ENCODE assay signal across 1 cellular context in the genomic region with DNA sequence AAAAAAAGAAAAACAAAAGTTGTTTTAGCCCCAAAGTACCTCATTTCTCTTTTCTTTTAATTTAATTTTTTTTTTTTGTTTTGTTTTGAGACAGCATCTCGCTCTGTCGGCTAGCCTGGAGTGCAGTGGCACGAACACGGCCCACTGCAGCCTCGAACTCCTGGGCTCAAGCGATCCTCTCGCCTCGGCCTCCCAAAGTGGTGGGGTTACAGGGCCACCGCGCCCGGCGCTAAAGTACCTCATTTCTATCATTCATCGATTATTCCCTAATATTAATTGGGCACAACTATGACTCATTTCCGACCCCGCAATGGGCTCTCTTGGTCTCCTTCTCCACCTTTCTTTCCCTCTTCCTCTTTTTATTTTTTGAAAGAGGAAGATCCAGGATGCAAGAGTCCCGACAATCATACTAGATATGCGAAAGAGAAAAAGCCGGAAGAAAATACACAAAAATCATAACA.
TF ChIP-seq lines count a peak whose summit lies in the region.

No MANE protein-coding gene starts in this region.

TF ChIP-seq in K562, 482 proteins besides CTCF, POLR2A, EP300 and RAD21:
- TF ChIP-seq, protein P1, sequence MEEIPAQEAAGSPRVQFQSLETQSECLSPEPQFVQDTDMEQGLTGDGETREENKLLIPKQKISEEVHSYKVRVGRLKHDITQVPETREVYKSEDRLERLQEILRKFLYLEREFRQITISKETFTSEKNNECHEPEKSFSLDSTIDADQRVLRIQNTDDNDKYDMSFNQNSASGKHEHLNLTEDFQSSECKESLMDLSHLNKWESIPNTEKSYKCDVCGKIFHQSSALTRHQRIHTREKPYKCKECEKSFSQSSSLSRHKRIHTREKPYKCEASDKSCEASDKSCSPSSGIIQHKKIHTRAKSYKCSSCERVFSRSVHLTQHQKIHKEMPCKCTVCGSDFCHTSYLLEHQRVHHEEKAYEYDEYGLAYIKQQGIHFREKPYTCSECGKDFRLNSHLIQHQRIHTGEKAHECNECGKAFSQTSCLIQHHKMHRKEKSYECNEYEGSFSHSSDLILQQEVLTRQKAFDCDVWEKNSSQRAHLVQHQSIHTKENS (CRISPR knock-in tag; IDR thresholded peaks at IDR 0.05): no peak
- TF ChIP-seq SUPT5H (IDR thresholded peaks at IDR 0.05): no peak
- TF ChIP-seq, protein P2, sequence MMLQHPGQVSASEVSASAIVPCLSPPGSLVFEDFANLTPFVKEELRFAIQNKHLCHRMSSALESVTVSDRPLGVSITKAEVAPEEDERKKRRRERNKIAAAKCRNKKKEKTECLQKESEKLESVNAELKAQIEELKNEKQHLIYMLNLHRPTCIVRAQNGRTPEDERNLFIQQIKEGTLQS (IDR thresholded peaks at IDR 0.05): peak; percentile 57
- TF ChIP-seq, protein P2 (CRISPR knock-in tag; conservative IDR thresholded peaks at IDR 0.05): no peak
- peak; percentile 59 for TF ChIP-seq DACH1 (IDR thresholded peaks at IDR 0.05; ENCODE audit: partially characterized antibody)
- TF ChIP-seq, protein P3, sequence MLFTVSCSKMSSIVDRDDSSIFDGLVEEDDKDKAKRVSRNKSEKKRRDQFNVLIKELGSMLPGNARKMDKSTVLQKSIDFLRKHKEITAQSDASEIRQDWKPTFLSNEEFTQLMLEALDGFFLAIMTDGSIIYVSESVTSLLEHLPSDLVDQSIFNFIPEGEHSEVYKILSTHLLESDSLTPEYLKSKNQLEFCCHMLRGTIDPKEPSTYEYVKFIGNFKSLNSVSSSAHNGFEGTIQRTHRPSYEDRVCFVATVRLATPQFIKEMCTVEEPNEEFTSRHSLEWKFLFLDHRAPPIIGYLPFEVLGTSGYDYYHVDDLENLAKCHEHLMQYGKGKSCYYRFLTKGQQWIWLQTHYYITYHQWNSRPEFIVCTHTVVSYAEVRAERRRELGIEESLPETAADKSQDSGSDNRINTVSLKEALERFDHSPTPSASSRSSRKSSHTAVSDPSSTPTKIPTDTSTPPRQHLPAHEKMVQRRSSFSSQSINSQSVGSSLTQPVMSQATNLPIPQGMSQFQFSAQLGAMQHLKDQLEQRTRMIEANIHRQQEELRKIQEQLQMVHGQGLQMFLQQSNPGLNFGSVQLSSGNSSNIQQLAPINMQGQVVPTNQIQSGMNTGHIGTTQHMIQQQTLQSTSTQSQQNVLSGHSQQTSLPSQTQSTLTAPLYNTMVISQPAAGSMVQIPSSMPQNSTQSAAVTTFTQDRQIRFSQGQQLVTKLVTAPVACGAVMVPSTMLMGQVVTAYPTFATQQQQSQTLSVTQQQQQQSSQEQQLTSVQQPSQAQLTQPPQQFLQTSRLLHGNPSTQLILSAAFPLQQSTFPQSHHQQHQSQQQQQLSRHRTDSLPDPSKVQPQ (CRISPR knock-in tag; IDR thresholded peaks at IDR 0.05; ENCODE audit: borderline replicate concordance): no peak
- TF ChIP-seq IFI16 (CRISPR knock-in tag; IDR thresholded peaks at IDR 0.05): no peak
- no peak for TF ChIP-seq MAFK (IDR thresholded peaks at IDR 0.05; ENCODE audit: low read length)
- 0 out of 4 replicates have a peak, but pooled peaks of 1 of the 2 experiments have one; percentile 39 for TF ChIP-seq ARNT (IDR thresholded peaks at IDR 0.05)
- TF ChIP-seq FOSL1 (tag; conservative IDR thresholded peaks at IDR 0.05): peak; percentile 57; the same call in 1 of the 2 replicates
- TF ChIP-seq PPARD (CRISPR knock-in tag; IDR thresholded peaks at IDR 0.05): no peak
- no peak for TF ChIP-seq GABPB2 (CRISPR knock-in tag; conservative IDR thresholded peaks at IDR 0.05)
- 0 out of 2 replicates have a peak, but pooled peaks have one; percentile 27 for TF ChIP-seq DPF2 (IDR thresholded peaks at IDR 0.05)
- TF ChIP-seq SPI1 (IDR thresholded peaks at IDR 0.05; ENCODE audit: borderline replicate concordance, low read depth, low read length): peak; percentile 88; the same call in 1 of the 2 replicates
- TF ChIP-seq, protein P4, sequence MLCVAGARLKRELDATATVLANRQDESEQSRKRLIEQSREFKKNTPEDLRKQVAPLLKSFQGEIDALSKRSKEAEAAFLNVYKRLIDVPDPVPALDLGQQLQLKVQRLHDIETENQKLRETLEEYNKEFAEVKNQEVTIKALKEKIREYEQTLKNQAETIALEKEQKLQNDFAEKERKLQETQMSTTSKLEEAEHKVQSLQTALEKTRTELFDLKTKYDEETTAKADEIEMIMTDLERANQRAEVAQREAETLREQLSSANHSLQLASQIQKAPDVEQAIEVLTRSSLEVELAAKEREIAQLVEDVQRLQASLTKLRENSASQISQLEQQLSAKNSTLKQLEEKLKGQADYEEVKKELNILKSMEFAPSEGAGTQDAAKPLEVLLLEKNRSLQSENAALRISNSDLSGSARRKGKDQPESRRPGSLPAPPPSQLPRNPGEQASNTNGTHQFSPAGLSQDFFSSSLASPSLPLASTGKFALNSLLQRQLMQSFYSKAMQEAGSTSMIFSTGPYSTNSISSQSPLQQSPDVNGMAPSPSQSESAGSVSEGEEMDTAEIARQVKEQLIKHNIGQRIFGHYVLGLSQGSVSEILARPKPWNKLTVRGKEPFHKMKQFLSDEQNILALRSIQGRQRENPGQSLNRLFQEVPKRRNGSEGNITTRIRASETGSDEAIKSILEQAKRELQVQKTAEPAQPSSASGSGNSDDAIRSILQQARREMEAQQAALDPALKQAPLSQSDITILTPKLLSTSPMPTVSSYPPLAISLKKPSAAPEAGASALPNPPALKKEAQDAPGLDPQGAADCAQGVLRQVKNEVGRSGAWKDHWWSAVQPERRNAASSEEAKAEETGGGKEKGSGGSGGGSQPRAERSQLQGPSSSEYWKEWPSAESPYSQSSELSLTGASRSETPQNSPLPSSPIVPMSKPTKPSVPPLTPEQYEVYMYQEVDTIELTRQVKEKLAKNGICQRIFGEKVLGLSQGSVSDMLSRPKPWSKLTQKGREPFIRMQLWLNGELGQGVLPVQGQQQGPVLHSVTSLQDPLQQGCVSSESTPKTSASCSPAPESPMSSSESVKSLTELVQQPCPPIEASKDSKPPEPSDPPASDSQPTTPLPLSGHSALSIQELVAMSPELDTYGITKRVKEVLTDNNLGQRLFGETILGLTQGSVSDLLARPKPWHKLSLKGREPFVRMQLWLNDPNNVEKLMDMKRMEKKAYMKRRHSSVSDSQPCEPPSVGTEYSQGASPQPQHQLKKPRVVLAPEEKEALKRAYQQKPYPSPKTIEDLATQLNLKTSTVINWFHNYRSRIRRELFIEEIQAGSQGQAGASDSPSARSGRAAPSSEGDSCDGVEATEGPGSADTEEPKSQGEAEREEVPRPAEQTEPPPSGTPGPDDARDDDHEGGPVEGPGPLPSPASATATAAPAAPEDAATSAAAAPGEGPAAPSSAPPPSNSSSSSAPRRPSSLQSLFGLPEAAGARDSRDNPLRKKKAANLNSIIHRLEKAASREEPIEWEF (CRISPR knock-in tag; IDR thresholded peaks at IDR 0.05): 0 out of 2 replicates have a peak, but pooled peaks have one; percentile 39
- TF ChIP-seq ZNF134 (CRISPR knock-in tag; conservative IDR thresholded peaks at IDR 0.05): no peak
- TF ChIP-seq EWSR1 (IDR thresholded peaks at IDR 0.05; ENCODE audit: borderline replicate concordance, low read depth, partially characterized antibody): no peak
- 0 out of 2 replicates have a peak, but pooled peaks have one; percentile 19 for TF ChIP-seq SMARCE1 (IDR thresholded peaks at IDR 0.05)
- TF ChIP-seq, protein P5, sequence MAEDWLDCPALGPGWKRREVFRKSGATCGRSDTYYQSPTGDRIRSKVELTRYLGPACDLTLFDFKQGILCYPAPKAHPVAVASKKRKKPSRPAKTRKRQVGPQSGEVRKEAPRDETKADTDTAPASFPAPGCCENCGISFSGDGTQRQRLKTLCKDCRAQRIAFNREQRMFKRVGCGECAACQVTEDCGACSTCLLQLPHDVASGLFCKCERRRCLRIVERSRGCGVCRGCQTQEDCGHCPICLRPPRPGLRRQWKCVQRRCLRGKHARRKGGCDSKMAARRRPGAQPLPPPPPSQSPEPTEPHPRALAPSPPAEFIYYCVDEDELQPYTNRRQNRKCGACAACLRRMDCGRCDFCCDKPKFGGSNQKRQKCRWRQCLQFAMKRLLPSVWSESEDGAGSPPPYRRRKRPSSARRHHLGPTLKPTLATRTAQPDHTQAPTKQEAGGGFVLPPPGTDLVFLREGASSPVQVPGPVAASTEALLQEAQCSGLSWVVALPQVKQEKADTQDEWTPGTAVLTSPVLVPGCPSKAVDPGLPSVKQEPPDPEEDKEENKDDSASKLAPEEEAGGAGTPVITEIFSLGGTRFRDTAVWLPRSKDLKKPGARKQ (CRISPR knock-in tag; IDR thresholded peaks at IDR 0.05): 0 out of 2 replicates have a peak, but pooled peaks have one; percentile 37
